ENCODE assay signal across 11 cellular contexts in the genomic region with DNA sequence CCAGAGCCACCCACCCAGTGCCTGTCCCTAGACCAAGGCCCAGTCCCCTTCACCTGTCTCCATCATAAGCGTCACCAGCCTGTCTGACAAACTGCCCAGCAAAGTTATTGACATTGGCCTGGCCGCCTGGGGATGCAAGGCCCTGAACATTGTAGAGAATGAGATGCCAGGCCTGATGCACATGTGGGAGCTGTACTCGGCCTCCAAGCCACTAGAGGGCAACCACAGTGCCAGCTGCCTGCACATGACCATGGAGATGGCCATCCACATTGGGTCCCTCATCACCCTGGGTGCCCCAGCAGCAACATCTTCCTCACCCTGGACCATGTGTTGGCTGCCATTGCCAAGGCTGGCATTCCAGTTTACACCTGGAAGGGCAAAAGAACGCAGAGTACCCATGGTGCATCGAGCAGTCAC.
DNase-seq lines count a peak whose midpoint lies in the region; ATAC-seq and TF ChIP-seq lines count a peak whose summit lies in the region.
"Had no signal": no experiment of that assay in that cellular context is flagged by ENCODE, and none has a peak within 500 bp of the region (broad histone marks: within the 10 kb centered on the region; RNA-seq: fewer than 3 reads in every experiment).

No MANE protein-coding gene starts in this region.

- no peaks in the 10 kb centered on the region for H3K9me3 Mint-ChIP-seq in activated CD4-positive, alpha-beta T cell treated with anti-CD3 and anti-CD28 coated beads, Interleukin-2, amount 10 ng/mL, durations not matched to agents 7 days and 5 days
- no peaks in the 10 kb centered on the region for H3K9me3 Mint-ChIP-seq in central memory CD8-positive, alpha-beta T cell
- H3K9me3 Mint-ChIP-seq in stimulated activated naive CD8-positive, alpha-beta T cell treated with anti-CD3 and anti-CD28 coated beads, Interleukin-15, amount 100 ng/mL, for 72 hours = no peaks in the 10 kb centered on the region

- H3K36me3 Mint-ChIP-seq in activated CD4-positive, alpha-beta T cell treated with anti-CD3 and anti-CD28 coated beads, Interleukin-2, amount 10 ng/mL, durations not matched to agents 7 days and 5 days (ENCODE audit: low read depth) = peaks cover 46% of the 10 kb centered on the region
- peaks cover 15% of the 10 kb centered on the region for H3K36me3 Mint-ChIP-seq in central memory CD8-positive, alpha-beta T cell (ENCODE audit: insufficient read depth)

- H3K4me1 Mint-ChIP-seq in activated CD4-positive, alpha-beta T cell treated with anti-CD3 and anti-CD28 coated beads, Interleukin-2, amount 10 ng/mL, durations not matched to agents 7 days and 5 days = peaks cover 16% of the 10 kb centered on the region
- peaks cover 18% of the 10 kb centered on the region for H3K4me1 Mint-ChIP-seq in central memory CD8-positive, alpha-beta T cell
- H3K4me1 Mint-ChIP-seq in stimulated activated naive CD8-positive, alpha-beta T cell treated with anti-CD3 and anti-CD28 coated beads, Interleukin-15, amount 100 ng/mL, for 72 hours = peaks cover 20% of the 10 kb centered on the region

- no peak overlapping the region for H3K4me3 ChIP-seq in NB4 (ENCODE audit: low read depth, low read length)
- H3K4me3 ChIP-seq: BLaER1 treated with 17β-estradiol and CSF1 and Interleukin-3, amounts not matched to agents 10 nM and 100 nM had no signal

- no peak for TF ChIP-seq POLR2A in NB4 (IDR thresholded peaks at IDR 0.05; ENCODE audit: extremely low read depth, insufficient read length)

- H3K4me3 Mint-ChIP-seq in activated CD4-positive, alpha-beta T cell treated with anti-CD3 and anti-CD28 coated beads, Interleukin-2, amount 10 ng/mL, durations not matched to agents 7 days and 5 days = no peak overlapping the region
- no peak overlapping the region for H3K4me3 Mint-ChIP-seq in central memory CD8-positive, alpha-beta T cell
- no peak overlapping the region for H3K4me3 Mint-ChIP-seq in stimulated activated naive CD8-positive, alpha-beta T cell treated with anti-CD3 and anti-CD28 coated beads, Interleukin-15, amount 100 ng/mL, for 72 hours

- DNase-seq in activated CD4-positive, alpha-beta T cell treated with anti-CD3 and anti-CD28 coated beads, Interleukin-2, amount 10 ng/mL, durations not matched to agents 7 days and 5 days = peak; percentile 30
- DNase-seq in activated CD4-positive, alpha-beta T cell treated with anti-CD3 and anti-CD28 coated beads, Interleukin-2, amount 50 U/mL, for 4 hours = no peak
- DNase-seq in NB4 (ENCODE audit: low read depth) (peak; percentile 31), G401 (ENCODE audit: low spot score) (no peak), nucleus accumbens (lab: John Stamatoyannopoulos, UW) (no peak), anterior cingulate cortex (lab: John Stamatoyannopoulos, UW) (no peak)
- no peak for DNase-seq in central memory CD8-positive, alpha-beta T cell (ENCODE audit: low spot score in 2 of 2)
- no peak for DNase-seq in stimulated activated naive CD8-positive, alpha-beta T cell treated with anti-CD3 and anti-CD28 coated beads, Interleukin-15, amount 100 ng/mL, for 72 hours
- DNase-seq: NCI-H526 treated with DMSO at 0.1 percent for 48 hours; stimulated activated naive CD4-positive, alpha-beta T cell treated with Interleukin-2 at 50 U/mL for 16 hours had no signal

- CTCF ChIA-PET in activated CD4-positive, alpha-beta T cell treated with anti-CD3 and anti-CD28 coated beads, Interleukin-2, amount 10 ng/mL, durations not matched to agents 7 days and 5 days (lab: Charles Lee) = no interaction called here

- H3K27me3 Mint-ChIP-seq in activated CD4-positive, alpha-beta T cell treated with anti-CD3 and anti-CD28 coated beads, Interleukin-2, amount 10 ng/mL, durations not matched to agents 7 days and 5 days = no peaks in the 10 kb centered on the region
- no peaks in the 10 kb centered on the region for H3K27me3 Mint-ChIP-seq in central memory CD8-positive, alpha-beta T cell
- no peaks in the 10 kb centered on the region for H3K27me3 Mint-ChIP-seq in stimulated activated naive CD8-positive, alpha-beta T cell treated with anti-CD3 and anti-CD28 coated beads, Interleukin-15, amount 100 ng/mL, for 72 hours

- POLR2A ChIA-PET in activated CD4-positive, alpha-beta T cell treated with anti-CD3 and anti-CD28 coated beads, Interleukin-2, amount 10 ng/mL, durations not matched to agents 7 days and 5 days (lab: Charles Lee) = no interaction called here

- no peak for ATAC-seq in central memory CD8-positive, alpha-beta T cell (replicated peaks; ENCODE audit: extremely low read depth, poor library complexity, severe bottlenecking)
- ATAC-seq in stimulated activated naive CD8-positive, alpha-beta T cell treated with anti-CD3 and anti-CD28 coated beads, Interleukin-15, amount 100 ng/mL, for 72 hours = peak; percentile 55

- TF ChIP-seq CTCF in NB4 (IDR thresholded peaks at IDR 0.05; ENCODE audit: low read depth, low read length) = peak; percentile 37

- in situ Hi-C loops in G401 (cut with HindIII; ENCODE audit: low sequenced_read_pairs) = no loop called here

- no peak overlapping the region for H3K27ac Mint-ChIP-seq in activated CD4-positive, alpha-beta T cell treated with anti-CD3 and anti-CD28 coated beads, Interleukin-2, amount 10 ng/mL, durations not matched to agents 7 days and 5 days
- peak overlapping the region; percentile 39 for H3K27ac Mint-ChIP-seq in central memory CD8-positive, alpha-beta T cell (ENCODE audit: low read depth)
- H3K27ac Mint-ChIP-seq in stimulated activated naive CD8-positive, alpha-beta T cell treated with anti-CD3 and anti-CD28 coated beads, Interleukin-15, amount 100 ng/mL, for 72 hours = no peak overlapping the region

Comparison
In these comparisons a context has a peak if more than half of its experiments do, and no peak if none do; other contexts are left out.
1. DNase-seq: peak in activated CD4-positive, alpha-beta T cell treated with anti-CD3 and anti-CD28 coated beads, Interleukin-2, amount 10 ng/mL, durations not matched to agents 7 days and 5 days (single experiment) and NB4 (single experiment); none in activated CD4-positive, alpha-beta T cell treated with anti-CD3 and anti-CD28 coated beads, Interleukin-2, amount 50 U/mL, for 4 hours (0 of 2), central memory CD8-positive, alpha-beta T cell (0 of 2), stimulated activated naive CD8-positive, alpha-beta T cell treated with anti-CD3 and anti-CD28 coated beads, Interleukin-15, amount 100 ng/mL, for 72 hours (0 of 2), G401 (single experiment), nucleus accumbens (0 of 56) and anterior cingulate cortex (0 of 58).